In the genomic region with DNA sequence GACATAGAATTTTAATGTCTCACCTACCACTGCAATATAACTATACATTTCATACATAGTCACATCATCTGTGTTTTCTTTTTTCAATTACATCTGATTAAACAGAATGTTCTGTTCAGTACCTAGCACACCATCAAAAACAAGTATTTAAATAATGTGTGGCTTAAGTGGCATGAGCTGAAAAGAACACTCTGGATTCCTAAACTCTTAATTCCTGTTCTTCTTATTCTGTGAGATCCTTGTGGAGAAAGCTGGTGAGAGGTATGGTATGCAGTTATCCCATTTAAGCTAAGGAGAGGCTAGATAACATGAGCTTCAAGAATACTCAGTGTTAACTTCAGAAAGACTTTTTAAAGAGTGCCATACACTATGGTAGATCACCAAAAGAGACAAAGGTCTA, we compare ENCODE assay signal across 24 cellular contexts. TPM values are rescaled to one million over a fixed set of nuclear protein-coding genes. Genes with fewer than 3 reads are reported as not detected.
DNase-seq lines count a peak whose midpoint lies in the region; ATAC-seq, FAIRE-seq and TF ChIP-seq lines count a peak whose summit lies in the region.
"Had no signal": no experiment of that assay in that cellular context is flagged by ENCODE, and none has a peak within 500 bp of the region (broad histone marks: within the 10 kb centered on the region; RNA-seq: fewer than 3 reads in every experiment).

No MANE protein-coding gene starts in this region.

- ATAC-seq in activated T-cell treated with anti-CD3 and anti-CD28 coated beads, Interleukin-2, amount 50 U/mL, for 72 hours (replicated peaks in 1 of 2) = no peak
- no peak for ATAC-seq in HG02981 (IDR thresholded peaks at IDR 0.05; ENCODE audit: unreplicated experiment)
- ATAC-seq: gastrocnemius medialis had no signal

- no peak overlapping the region for H3K23ac ChIP-seq in mesendoderm (ENCODE audit: low read length)

- H3K36me3 ChIP-seq in astrocyte (ENCODE audit: insufficient read depth, low read length) (no peaks in the 10 kb centered on the region), mesendoderm (ENCODE audit: control insufficient read depth, insufficient read depth, low read length) (no peaks in the 10 kb centered on the region), tibial artery (no peaks in the 10 kb centered on the region), GM23248 (ENCODE audit: low read depth) (no peaks in the 10 kb centered on the region), colonic mucosa (no peaks in the 10 kb centered on the region)
- H3K36me3 ChIP-seq: gastrocnemius medialis, stomach had no signal

- H3F3A ChIP-seq in GM23248 (ENCODE audit: insufficient read depth) = peaks cover 18% of the 10 kb centered on the region

- no peak overlapping the region for H2AK5ac ChIP-seq in mesendoderm (ENCODE audit: low read length)

- no peak for FAIRE-seq in astrocyte (lab: Jason Lieb, UNC)
- FAIRE-seq: A204.1, small intestine had no signal

- TF ChIP-seq CTCF in astrocyte (IDR thresholded peaks at IDR 0.05; ENCODE audit: insufficient read depth, low read depth, low read length) (no peak), tibial artery (IDR thresholded peaks at IDR 0.05) (no peak), colonic mucosa (IDR thresholded peaks at IDR 0.05) (no peak)

- H3K4me3 ChIP-seq in astrocyte (ENCODE audit: insufficient read depth, low read depth, low read length) = no peak overlapping the region
- H3K4me3 ChIP-seq in mesendoderm (ENCODE audit: low read length) = no peak overlapping the region
- H3K4me3 ChIP-seq in tibial artery = no peak overlapping the region
- no peak overlapping the region for H3K4me3 ChIP-seq in GM23248
- H3K4me3 ChIP-seq in colonic mucosa = no peak overlapping the region
- H3K4me3 ChIP-seq: BLaER1 treated with 17β-estradiol and CSF1 and Interleukin-3, amounts not matched to agents 10 nM and 100 nM; stomach had no signal

- peak overlapping the region; percentile 4 for H3K27ac Mint-ChIP-seq in activated T-cell treated with anti-CD3 and anti-CD28 coated beads, Interleukin-2, amount 50 U/mL, for 72 hours
- H3K27ac Mint-ChIP-seq in astrocyte (ENCODE audit: unreplicated experiment) = no peak overlapping the region

- H3K18ac ChIP-seq in mesendoderm (ENCODE audit: low read length) = no peak overlapping the region

- no peak overlapping the region for H3K4ac ChIP-seq in mesendoderm (ENCODE audit: low read depth, low read length)

- H2AFZ ChIP-seq in astrocyte (ENCODE audit: low read depth, low read length) = no peak overlapping the region
- no peak overlapping the region for H2AFZ ChIP-seq in GM23248

- no peak overlapping the region for H2BK15ac ChIP-seq in mesendoderm (replicated peaks; ENCODE audit: low read depth)

- DNase-seq in activated T-cell treated with anti-CD3 and anti-CD28 coated beads, Interleukin-2, amount 50 U/mL, for 72 hours = no peak
- no peak for DNase-seq in activated T-cell treated with anti-CD3 and anti-CD28 coated beads, Interleukin-2, amount 50 U/mL, for 48 hours
- DNase-seq in astrocyte (ENCODE audit: low read depth) (no peak), mesendoderm (peak; percentile 49), tibial artery (no peak), GM23248 (no peak), colonic mucosa (no peak)
- DNase-seq: activated CD4-positive, alpha-beta T cell treated with anti-CD3 and anti-CD28 coated beads for 4 hours; activated effector memory CD4-positive, alpha-beta T cell treated with Interleukin-2 at 50 U/mL for 16 hours; amygdala; central memory CD4-positive, alpha-beta T cell; erythroblast; gastrocnemius medialis; GF-D8; NCI-H1417 treated with DMSO at 0.1 percent for 48 hours; NCI-H524; RPMI8226; small intestine; stimulated activated CD4-positive, alpha-beta T cell treated with anti-CD3 and anti-CD28 coated beads, Interleukin-2, amount 100 ng/mL, for 48 hours; stomach; T1000 had no signal

- H3K9ac ChIP-seq in astrocyte (ENCODE audit: low read length) (peak overlapping the region; percentile 17), mesendoderm (ENCODE audit: low read length) (no peak overlapping the region), GM23248 (no peak overlapping the region), colonic mucosa (ENCODE audit: low read depth in 2 of 2, low read length in 2 of 2) (no peak overlapping the region)
- H3K9ac ChIP-seq: BLaER1 treated with 17β-estradiol and CSF1 and Interleukin-3, amounts not matched to agents 10 nM and 100 nM had no signal

- no peaks in the 10 kb centered on the region for H3K9me3 ChIP-seq in astrocyte (ENCODE audit: insufficient read depth, low read depth, low read length)
- H3K9me3 ChIP-seq in tibial artery = no peaks in the 10 kb centered on the region
- no peaks in the 10 kb centered on the region for H3K9me3 ChIP-seq in GM23248 (ENCODE audit: low read depth)
- H3K9me3 ChIP-seq in colonic mucosa = no peaks in the 10 kb centered on the region
- H3K9me3 ChIP-seq: BLaER1 treated with 17β-estradiol and CSF1 and Interleukin-3, amounts not matched to agents 10 nM and 100 nM; gastrocnemius medialis; stomach had no signal

- peaks cover 5 to 6% of the 10 kb centered on the region in 2 donors for H3K36me3 Mint-ChIP-seq in activated T-cell treated with anti-CD3 and anti-CD28 coated beads, Interleukin-2, amount 50 U/mL, for 72 hours (ENCODE audit: insufficient read depth in 2 of 2)
- H3K36me3 Mint-ChIP-seq in astrocyte (ENCODE audit: low read depth, unreplicated experiment) = no peaks in the 10 kb centered on the region

- intact Hi-C loops in tibial artery (cut with DNase I; ENCODE audit: low total_unique reads) (no loop called here), colonic mucosa (cut with DNase I) (loop anchor here (10.0 kb wide), 1 partner anchor 145 kb away; no protein-coding TSS in a partner anchor)

- H3K4me1 Mint-ChIP-seq in activated T-cell treated with anti-CD3 and anti-CD28 coated beads, Interleukin-2, amount 50 U/mL, for 72 hours (ENCODE audit: low read depth) = peaks cover 60% of the 10 kb centered on the region
- peaks cover 13% of the 10 kb centered on the region for H3K4me1 Mint-ChIP-seq in astrocyte (ENCODE audit: low read depth, unreplicated experiment)

- peaks cover 79% of the 10 kb centered on the region for H4K20me1 ChIP-seq in astrocyte (ENCODE audit: insufficient read depth, low read length)
- no peaks in the 10 kb centered on the region for H4K20me1 ChIP-seq in GM23248 (ENCODE audit: insufficient read depth)

- H2BK120ac ChIP-seq in mesendoderm (ENCODE audit: low read depth, low read length) = no peak overlapping the region

- no peak overlapping the region for H3K56ac ChIP-seq in mesendoderm (ENCODE audit: low read length)

- H3K4me1 ChIP-seq in astrocyte (ENCODE audit: insufficient read depth, low read length) = peaks cover 26% of the 10 kb centered on the region
- peaks cover 25% of the 10 kb centered on the region for H3K4me1 ChIP-seq in mesendoderm (ENCODE audit: control insufficient read depth, low read depth, low read length)
- peaks cover 0 to 86% (median 39%) of the 10 kb centered on the region in 4 donors for H3K4me1 ChIP-seq in tibial artery
- H3K4me1 ChIP-seq in GM23248 (ENCODE audit: insufficient read depth) = peaks cover 25% of the 10 kb centered on the region
- no peaks in the 10 kb centered on the region for H3K4me1 ChIP-seq in colonic mucosa

- H3K4me3 Mint-ChIP-seq in activated T-cell treated with anti-CD3 and anti-CD28 coated beads, Interleukin-2, amount 50 U/mL, for 72 hours = peak overlapping the region in 1 of 2 donors; percentile 2
- H3K4me3 Mint-ChIP-seq in astrocyte (ENCODE audit: unreplicated experiment) = no peak overlapping the region

- peaks cover 12% of the 10 kb centered on the region for H3K79me1 ChIP-seq in mesendoderm (ENCODE audit: low read length)

- H3K79me2 ChIP-seq in astrocyte (ENCODE audit: insufficient read depth, low read length) (peaks cover 100% of the 10 kb centered on the region), mesendoderm (ENCODE audit: control insufficient read depth, insufficient read depth, low read length) (peaks cover 71% of the 10 kb centered on the region), GM23248 (ENCODE audit: insufficient read depth) (peaks cover 97% of the 10 kb centered on the region)

- in situ Hi-C loops in GM23248 (cut with MboI) = no loop called here

- H4K8ac ChIP-seq in mesendoderm (ENCODE audit: low read depth, low read length) = no peak overlapping the region

- no peaks in the 10 kb centered on the region for H3K9me3 Mint-ChIP-seq in activated T-cell treated with anti-CD3 and anti-CD28 coated beads, Interleukin-2, amount 50 U/mL, for 72 hours
- no peaks in the 10 kb centered on the region for H3K9me3 Mint-ChIP-seq in astrocyte (ENCODE audit: unreplicated experiment)

- no peaks in the 10 kb centered on the region for H3K9me2 ChIP-seq in GM23248 (ENCODE audit: insufficient read depth)

- no peak overlapping the region for H4K5ac ChIP-seq in mesendoderm (ENCODE audit: low read length)

- H3K27ac ChIP-seq in astrocyte (ENCODE audit: low read depth, low read length) (no peak overlapping the region), mesendoderm (ENCODE audit: low read depth, low read length) (no peak overlapping the region), tibial artery (peak overlapping the region; percentile 58 to 99), GM23248 (no peak overlapping the region), colonic mucosa (no peak overlapping the region)
- H3K27ac ChIP-seq: BLaER1 treated with 17β-estradiol and CSF1 and Interleukin-3, amounts not matched to agents 10 nM and 100 nM had no signal

- H2BK5ac ChIP-seq in mesendoderm (ENCODE audit: low read length) = no peak overlapping the region

- no peaks in the 10 kb centered on the region for H3K27me3 ChIP-seq in astrocyte (ENCODE audit: insufficient read depth, low read length)
- no peaks in the 10 kb centered on the region for H3K27me3 ChIP-seq in mesendoderm (ENCODE audit: insufficient read depth, low read length, poor library complexity)
- H3K27me3 ChIP-seq in tibial artery = no peaks in the 10 kb centered on the region
- no peaks in the 10 kb centered on the region for H3K27me3 ChIP-seq in GM23248 (replicated peaks; ENCODE audit: insufficient read depth)
- H3K27me3 ChIP-seq in colonic mucosa = no peaks in the 10 kb centered on the region
- H3K27me3 ChIP-seq: BLaER1 treated with 17β-estradiol and CSF1 and Interleukin-3, amounts not matched to agents 10 nM and 100 nM; gastrocnemius medialis; stomach had no signal

- H3K27me3 Mint-ChIP-seq in activated T-cell treated with anti-CD3 and anti-CD28 coated beads, Interleukin-2, amount 50 U/mL, for 72 hours (ENCODE audit: low read depth) = no peaks in the 10 kb centered on the region
- H3K27me3 Mint-ChIP-seq in astrocyte (ENCODE audit: low read depth, unreplicated experiment) = no peaks in the 10 kb centered on the region

- no peak overlapping the region for H3K4me2 ChIP-seq in astrocyte (ENCODE audit: low read length)
- H3K4me2 ChIP-seq in mesendoderm (ENCODE audit: low read length) = no peak overlapping the region
- H3K4me2 ChIP-seq in GM23248 (ENCODE audit: unreplicated experiment) = no peak overlapping the region

RNA-seq across cellular contexts. Expression of gene TP53BP2, which starts 5.5 kb away (rescaled TPM):
- total RNA-seq in activated T-cell treated with anti-CD3 and anti-CD28 coated beads, Interleukin-2, amount 50 U/mL, for 72 hours = 10 to 100 TPM; 54.6 to 58.1 TPM
- total RNA-seq in astrocyte (42.3 and 46.6 TPM in 2 replicates), colonic mucosa (10 to 100 TPM; 28.8 to 39.6 TPM)
- polyA plus RNA-seq in mesendoderm (2013, experiment 1 of 2) = 30.2 TPM
- 28.5 TPM for polyA plus RNA-seq in mesendoderm (2013, experiment 2 of 2)
- total RNA-seq in GM23248 (2014; rRNA removed; shearing (Covaris generic)) = 16.9 and 18.2 TPM in 2 replicates
- 8.3 and 9.2 TPM in 2 replicates for polyA plus RNA-seq in GM23248 (2016; fragmentation: Nextera tagmentation; extraction: Ambion mirVana)

Comparison
In these comparisons a context has a peak if more than half of its experiments do, and no peak if none do; other contexts are left out.
1. H3K27ac ChIP-seq: peak in tibial artery (2 of 2); none in astrocyte (single experiment), mesendoderm (single experiment), GM23248 (single experiment) and colonic mucosa (single experiment).